Comparison of ENCODE assay signal across 15 cellular contexts in the genomic region with DNA sequence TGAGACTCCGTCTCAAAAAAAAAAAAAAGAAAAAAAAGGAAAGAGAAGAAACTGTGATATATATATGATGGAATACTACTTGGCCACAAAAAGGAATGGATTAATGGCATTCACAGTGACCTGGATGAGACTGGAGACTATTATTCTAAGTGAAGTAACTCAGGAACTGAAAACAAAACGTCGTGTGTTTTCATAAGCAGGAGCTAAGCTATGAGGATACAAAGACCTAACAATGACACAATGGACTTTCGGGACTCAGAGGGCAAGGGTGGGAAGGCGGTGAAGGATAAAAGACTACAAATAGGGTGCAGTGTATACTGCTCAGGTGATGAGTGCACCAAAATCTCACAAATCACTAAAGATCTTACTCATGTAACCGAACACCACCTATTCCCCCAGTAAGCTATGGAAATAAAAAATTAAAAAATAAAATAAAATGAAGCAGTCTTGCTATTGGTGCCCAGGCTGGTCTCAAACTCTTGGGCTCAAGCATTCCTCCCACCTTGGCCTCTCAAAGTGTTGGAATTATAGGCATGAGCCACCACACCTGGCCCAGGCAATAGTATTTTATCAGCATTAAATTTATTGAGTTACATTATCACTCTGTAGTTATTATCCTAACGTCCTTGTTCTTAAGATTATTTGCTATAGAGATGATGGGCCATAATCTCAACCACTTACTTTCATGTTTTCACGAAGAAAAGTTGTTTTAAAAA.
DNase-seq lines count a peak whose midpoint lies in the region; ATAC-seq and TF ChIP-seq lines count a peak whose summit lies in the region.
"Had no signal": no experiment of that assay in that cellular context is flagged by ENCODE, and none has a peak within 500 bp of the region (broad histone marks: within the 10 kb centered on the region; RNA-seq: fewer than 3 reads in every experiment).

No MANE protein-coding gene starts in this region.

- POLR2A ChIA-PET in CD4-positive, alpha-beta memory T cell (lab: Charles Lee; ENCODE audit: partially characterized antibody): no interaction called here

- H3K4me1 ChIP-seq in mucosa of descending colon (ENCODE audit: low read depth) (peaks cover 8% of the 10 kb centered on the region), transverse colon (peaks cover 0 to 26% (median 7%) of the 10 kb centered on the region in 4 donors)
- no peaks in the 10 kb centered on the region for H3K4me1 ChIP-seq in CD4-positive, alpha-beta memory T cell (ENCODE audit: insufficient read depth, low read length)
- H3K4me1 ChIP-seq: BLaER1 treated with 17β-estradiol and CSF1 and Interleukin-3, amounts not matched to agents 10 nM and 100 nM had no signal

- H3K9me3 Mint-ChIP-seq in Calu3 (ENCODE audit: low read depth, unreplicated experiment): peaks cover 9% of the 10 kb centered on the region
- H3K9me3 Mint-ChIP-seq in CD4-positive, alpha-beta memory T cell: peaks cover 3 to 19% (median 14%) of the 10 kb centered on the region in 8 donors

- no peaks in the 10 kb centered on the region for H3K27me3 Mint-ChIP-seq in Calu3 (ENCODE audit: unreplicated experiment)
- peaks cover 0 to 4% of the 10 kb centered on the region in 2 donors for H3K27me3 Mint-ChIP-seq in CD4-positive, alpha-beta memory T cell

- intact Hi-C loops in Calu3 (cut with micrococcal nuclease; ENCODE audit: unreplicated experiment) (no loop called here), mucosa of descending colon (cut with DNase I, micrococcal nuclease) (no loop called here), transverse colon (cut with DNase I; ENCODE audit: low total_unique reads) (no loop called here)
- intact Hi-C loops in CD4-positive, alpha-beta memory T cell (cut with micrococcal nuclease): no loop called here

- in situ Hi-C loops in transverse colon (cut with MboI; ENCODE audit: low pct_ligation_motif_present in 1 of 4, low pct_unique_long_range_greater_than_20kb in 1 of 4, low sequenced_read_pairs in 3 of 4): no loop called here

- H3K36me3 ChIP-seq in mucosa of descending colon (ENCODE audit: low read depth): no peaks in the 10 kb centered on the region
- no peaks in the 10 kb centered on the region for H3K36me3 ChIP-seq in transverse colon
- no peaks in the 10 kb centered on the region for H3K36me3 ChIP-seq in CD4-positive, alpha-beta memory T cell (ENCODE audit: insufficient read depth, low read length)

- BruUV-seq in Calu3 (replicated peaks; lab: Mats Ljungman, UMichigan): no TSS peak

- peak; percentile 68 for ATAC-seq in left lobe of liver
- ATAC-seq in mucosa of descending colon: peak; percentile 53
- no peak for ATAC-seq in GM21529 (IDR thresholded peaks at IDR 0.05; ENCODE audit: unreplicated experiment)

- no peak for TF ChIP-seq EP300 in transverse colon (IDR thresholded peaks at IDR 0.05; ENCODE audit: low read depth)

- CTCF ChIA-PET in Calu3 (lab: Charles Lee): interaction anchor here (0.6 to 0.7 kb wide), 4 partner anchors 39 to 893 kb away, joined by 3 to 5 read pairs (median 4); no protein-coding TSS in a partner anchor
- CTCF ChIA-PET in CD4-positive, alpha-beta memory T cell (lab: Charles Lee; ENCODE audit: partially characterized antibody): no interaction called here

- H3K9me3 ChIP-seq in mucosa of descending colon: peaks cover 10% of the 10 kb centered on the region
- H3K9me3 ChIP-seq in transverse colon: peaks cover 0 to 12% of the 10 kb centered on the region in 2 donors
- H3K9me3 ChIP-seq in CD4-positive, alpha-beta memory T cell (ENCODE audit: control insufficient read depth in 1 of 2, low read length in 2 of 2): no peaks in the 10 kb centered on the region

- no peak overlapping the region for H3K27ac Mint-ChIP-seq in Calu3 (ENCODE audit: unreplicated experiment)
- no peak overlapping the region for H3K27ac Mint-ChIP-seq in CD4-positive, alpha-beta memory T cell
- H3K27ac Mint-ChIP-seq: B cell, H9, IgD-negative memory B cell had no signal

- TF ChIP-seq CTCF in Calu3 (IDR thresholded peaks at IDR 0.05; ENCODE audit: unreplicated experiment) (no peak), mucosa of descending colon (IDR thresholded peaks at IDR 0.05) (no peak), transverse colon (IDR thresholded peaks at IDR 0.05) (no peak)

- H3K27me3 ChIP-seq in transverse colon: no peaks in the 10 kb centered on the region
- H3K27me3 ChIP-seq in CD4-positive, alpha-beta memory T cell (ENCODE audit: insufficient read depth, low read length): no peaks in the 10 kb centered on the region
- H3K27me3 ChIP-seq: BLaER1 treated with 17β-estradiol and CSF1 and Interleukin-3, amounts not matched to agents 10 nM and 100 nM had no signal

- TF ChIP-seq POLR2A in transverse colon (IDR thresholded peaks at IDR 0.05): no peak

- no peaks in the 10 kb centered on the region for H3K36me3 Mint-ChIP-seq in Calu3 (ENCODE audit: insufficient read depth, unreplicated experiment)
- H3K36me3 Mint-ChIP-seq in CD4-positive, alpha-beta memory T cell: peaks cover 0 to 5% of the 10 kb centered on the region in 2 donors

- H3K4me3 ChIP-seq in mucosa of descending colon: no peak overlapping the region
- no peak overlapping the region for H3K4me3 ChIP-seq in transverse colon
- no peak overlapping the region for H3K4me3 ChIP-seq in CD4-positive, alpha-beta memory T cell (ENCODE audit: low read length in 2 of 2)
- H3K4me3 ChIP-seq: BLaER1 treated with 17β-estradiol and CSF1 and Interleukin-3, amounts not matched to agents 10 nM and 100 nM had no signal

- peaks cover 36% of the 10 kb centered on the region for H3K4me1 Mint-ChIP-seq in Calu3 (ENCODE audit: low read depth, unreplicated experiment)
- H3K4me1 Mint-ChIP-seq in CD4-positive, alpha-beta memory T cell: no peaks in the 10 kb centered on the region
- H3K4me1 Mint-ChIP-seq: CD8-positive, alpha-beta memory T cell; H9 had no signal

- 70 to 72% methylated on average over 8 of the region's 8 CpGs for WGBS in transverse colon (ENCODE audit: low coverage in 1 of 2), 2 donors

- peak overlapping the region; percentile 22 for H3K4me3 Mint-ChIP-seq in Calu3 (ENCODE audit: low read depth, unreplicated experiment)
- no peak overlapping the region for H3K4me3 Mint-ChIP-seq in CD4-positive, alpha-beta memory T cell
- H3K4me3 Mint-ChIP-seq: B cell; CD8-positive, alpha-beta memory T cell; H9; IgD-negative memory B cell had no signal

- peak overlapping the region; percentile 26 to 68 (median 58) for H3K27ac ChIP-seq in transverse colon
- no peak overlapping the region for H3K27ac ChIP-seq in CD4-positive, alpha-beta memory T cell (ENCODE audit: low read depth, low read length)
- H3K27ac ChIP-seq: BLaER1 treated with 17β-estradiol and CSF1 and Interleukin-3, amounts not matched to agents 10 nM and 100 nM had no signal

- no peak for DNase-seq in Calu3
- DNase-seq in left lobe of liver (ENCODE audit: low spot score): no peak
- DNase-seq in mucosa of descending colon: no peak
- DNase-seq in transverse colon: no peak
- no peak for DNase-seq in CD4-positive, alpha-beta memory T cell
- no peak for DNase-seq in NCI-H1092 (lab: John Stamatoyannopoulos, UW)
- DNase-seq: 8988T; CD8-positive, alpha-beta memory T cell; COR-L47; GDM1; H9 had no signal
